ENCODE assay signal across 1 cellular context in the genomic region with DNA sequence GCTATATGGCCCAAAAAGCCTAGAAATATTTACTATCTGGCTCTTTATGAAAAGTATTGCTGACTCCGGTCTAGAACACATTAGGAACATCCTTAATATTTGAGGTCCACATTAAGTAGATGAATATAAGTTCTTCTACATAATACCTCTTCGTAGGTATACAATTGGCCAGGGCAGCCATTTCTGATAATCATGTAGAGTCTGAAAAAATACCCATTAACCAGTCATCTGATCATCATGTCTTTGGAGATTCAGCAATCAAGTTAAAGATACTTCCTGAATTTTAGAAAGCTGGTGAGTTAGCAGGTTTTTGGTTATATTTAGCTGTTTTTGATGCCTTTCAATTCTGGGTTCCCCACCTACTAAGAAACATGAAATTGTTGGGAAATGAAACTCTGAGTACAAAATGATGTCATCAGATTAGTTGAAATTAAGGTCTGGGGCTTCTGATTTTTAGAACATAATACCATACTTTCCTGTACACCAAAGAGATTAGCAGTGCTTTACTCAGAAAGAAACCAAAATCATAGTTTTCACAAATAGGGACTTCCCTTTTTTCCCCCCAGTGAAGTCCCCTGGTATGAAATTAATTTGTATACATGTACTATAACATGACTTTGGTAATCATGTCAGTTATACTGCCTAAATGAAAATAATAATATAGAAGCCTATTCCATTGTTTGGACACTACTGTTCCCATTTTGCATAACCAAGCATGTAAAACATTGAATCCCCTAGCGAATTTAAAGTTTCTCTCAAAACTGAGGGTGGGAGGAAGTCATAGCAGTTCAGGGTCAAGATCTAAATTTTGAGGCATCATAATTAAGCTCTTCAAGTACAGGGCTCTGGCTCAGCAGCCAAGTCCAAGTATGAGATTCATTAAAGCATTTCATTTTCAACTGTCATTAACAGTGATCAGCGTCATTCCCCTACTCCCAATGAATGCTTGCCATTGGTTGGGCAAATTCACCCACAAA.
A peak's percentile ranks its signal among the peaks of the same experiment; 100 is the strongest.
TF ChIP-seq lines count a peak whose summit lies in the region.

No MANE protein-coding gene starts in this region.

TF ChIP-seq in GM12878, 131 proteins besides CTCF, POLR2A, EP300 and RAD21 (continued from another document):
- TF ChIP-seq, protein P1, sequence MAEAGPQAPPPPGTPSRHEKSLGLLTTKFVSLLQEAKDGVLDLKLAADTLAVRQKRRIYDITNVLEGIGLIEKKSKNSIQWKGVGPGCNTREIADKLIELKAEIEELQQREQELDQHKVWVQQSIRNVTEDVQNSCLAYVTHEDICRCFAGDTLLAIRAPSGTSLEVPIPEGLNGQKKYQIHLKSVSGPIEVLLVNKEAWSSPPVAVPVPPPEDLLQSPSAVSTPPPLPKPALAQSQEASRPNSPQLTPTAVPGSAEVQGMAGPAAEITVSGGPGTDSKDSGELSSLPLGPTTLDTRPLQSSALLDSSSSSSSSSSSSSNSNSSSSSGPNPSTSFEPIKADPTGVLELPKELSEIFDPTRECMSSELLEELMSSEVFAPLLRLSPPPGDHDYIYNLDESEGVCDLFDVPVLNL (IDR thresholded peaks at IDR 0.05; ENCODE audit: low read depth, low read length), result no peak
- TF ChIP-seq STAT3 (IDR thresholded peaks at IDR 0.05; ENCODE audit: low read depth, low read length) (0 out of 2 replicates have a peak, but pooled peaks have one; percentile 81), IKZF2 (IDR thresholded peaks at IDR 0.05) (peak; percentile 66 to 74; a peak in 2 of 4 replicates), RBBP5 (conservative IDR thresholded peaks at IDR 0.05) (no peak), SMARCA5 (IDR thresholded peaks at IDR 0.05) (peak; percentile 79), YBX1 (IDR thresholded peaks at IDR 0.05) (no peak), ZNF274 (IDR thresholded peaks at IDR 0.05; ENCODE audit: insufficient read depth, insufficient read length) (no peak), ZBED1 (IDR thresholded peaks at IDR 0.05; ENCODE audit: borderline replicate concordance) (no peak), LARP7 (IDR thresholded peaks at IDR 0.05) (no peak), DPF2 (IDR thresholded peaks at IDR 0.05) (peak; percentile 85; the same call in 1 of the 2 replicates), MYC (IDR thresholded peaks at IDR 0.05; ENCODE audit: insufficient read depth, insufficient read length, insufficient replicate concordance, low read length, severe bottlenecking) (no peak), RCOR1 (conservative IDR thresholded peaks at IDR 0.05; ENCODE audit: low read depth, low read length) (no peak), BCL11A (IDR thresholded peaks at IDR 0.05; ENCODE audit: low read depth, low read length) (peak; percentile 63; the same call in 1 of the 2 replicates), FOXK2 (IDR thresholded peaks at IDR 0.05) (no peak), POLR2AphosphoS2 (IDR thresholded peaks at IDR 0.05; ENCODE audit: low read depth, low read length) (no peak), BMI1 (IDR thresholded peaks at IDR 0.05; ENCODE audit: borderline replicate concordance) (peak; percentile 58; the same call in 1 of the 2 replicates), IKZF1 (conservative IDR thresholded peaks at IDR 0.05) (peak; percentile 72), STAT1 (conservative IDR thresholded peaks at IDR 0.05) (no peak), MTA3 (IDR thresholded peaks at IDR 0.05; ENCODE audit: borderline replicate concordance, low read length) (no peak), NR2C1 (IDR thresholded peaks at IDR 0.05) (no peak), SIN3A (IDR thresholded peaks at IDR 0.05; ENCODE audit: low read depth, low read length) (no peak), FOS (IDR thresholded peaks at IDR 0.05; ENCODE audit: borderline replicate concordance, extremely low read depth, insufficient read length) (no peak), MTA2 (IDR thresholded peaks at IDR 0.05; ENCODE audit: low read depth) (peak; percentile 92), MEF2A (IDR thresholded peaks at IDR 0.05; ENCODE audit: insufficient read depth, low read depth, low read length) (0 out of 2 replicates have a peak, but pooled peaks have one; percentile 48), NBN (IDR thresholded peaks at IDR 0.05) (0 out of 2 replicates have a peak, but pooled peaks have one; percentile 40), NFXL1 (IDR thresholded peaks at IDR 0.05; ENCODE audit: borderline replicate concordance) (no peak), RELA (IDR thresholded peaks at IDR 0.05; ENCODE audit: borderline replicate concordance, partially characterized antibody) (peak; percentile 61), SIX5 (IDR thresholded peaks at IDR 0.05; ENCODE audit: low read depth, low read length, severe bottlenecking) (no peak), ATF7 (IDR thresholded peaks at IDR 0.05; ENCODE audit: low read depth) (peak; percentile 99), JUND (IDR thresholded peaks at IDR 0.05; ENCODE audit: low read depth, low read length) (peak; percentile 73), NR2F1 (conservative IDR thresholded peaks at IDR 0.05) (peak; percentile 57; the same call in 1 of the 2 replicates), WRNIP1 (IDR thresholded peaks at IDR 0.05; ENCODE audit: borderline replicate concordance, low read depth, low read length) (no peak), CREM (IDR thresholded peaks at IDR 0.05; ENCODE audit: low read depth) (no peak), SPI1 (IDR thresholded peaks at IDR 0.05; ENCODE audit: borderline replicate concordance, insufficient read depth, low read depth, low read length) (peak; percentile 76), BRCA1 (IDR thresholded peaks at IDR 0.05; ENCODE audit: low read depth, low read length) (no peak), TBL1XR1 (IDR thresholded peaks at IDR 0.05; ENCODE audit: low read depth, low read length) (0 out of 2 replicates have a peak, but pooled peaks have one; percentile 54), POU2F2 (IDR thresholded peaks at IDR 0.05; ENCODE audit: borderline replicate concordance, low read depth, low read length) (no peak), IRF4 (IDR thresholded peaks at IDR 0.05; ENCODE audit: low read depth, low read length) (0 out of 2 replicates have a peak, but pooled peaks have one; percentile 12), SMC3 (IDR thresholded peaks at IDR 0.05; ENCODE audit: borderline replicate concordance, low read length) (no peak)
- TF ChIP-seq, protein P2, sequence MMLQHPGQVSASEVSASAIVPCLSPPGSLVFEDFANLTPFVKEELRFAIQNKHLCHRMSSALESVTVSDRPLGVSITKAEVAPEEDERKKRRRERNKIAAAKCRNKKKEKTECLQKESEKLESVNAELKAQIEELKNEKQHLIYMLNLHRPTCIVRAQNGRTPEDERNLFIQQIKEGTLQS (IDR thresholded peaks at IDR 0.05; ENCODE audit: borderline replicate concordance, extremely low read depth, low read depth, low read length), result no peak
- TF ChIP-seq, protein P3, sequence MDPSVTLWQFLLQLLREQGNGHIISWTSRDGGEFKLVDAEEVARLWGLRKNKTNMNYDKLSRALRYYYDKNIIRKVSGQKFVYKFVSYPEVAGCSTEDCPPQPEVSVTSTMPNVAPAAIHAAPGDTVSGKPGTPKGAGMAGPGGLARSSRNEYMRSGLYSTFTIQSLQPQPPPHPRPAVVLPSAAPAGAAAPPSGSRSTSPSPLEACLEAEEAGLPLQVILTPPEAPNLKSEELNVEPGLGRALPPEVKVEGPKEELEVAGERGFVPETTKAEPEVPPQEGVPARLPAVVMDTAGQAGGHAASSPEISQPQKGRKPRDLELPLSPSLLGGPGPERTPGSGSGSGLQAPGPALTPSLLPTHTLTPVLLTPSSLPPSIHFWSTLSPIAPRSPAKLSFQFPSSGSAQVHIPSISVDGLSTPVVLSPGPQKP (IDR thresholded peaks at IDR 0.05; ENCODE audit: low read depth, low read length), result no peak
- TF ChIP-seq, protein P4, sequence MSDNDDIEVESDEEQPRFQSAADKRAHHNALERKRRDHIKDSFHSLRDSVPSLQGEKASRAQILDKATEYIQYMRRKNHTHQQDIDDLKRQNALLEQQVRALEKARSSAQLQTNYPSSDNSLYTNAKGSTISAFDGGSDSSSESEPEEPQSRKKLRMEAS (IDR thresholded peaks at IDR 0.05; ENCODE audit: low read depth, low read length), result no peak
- TF ChIP-seq, protein P5, sequence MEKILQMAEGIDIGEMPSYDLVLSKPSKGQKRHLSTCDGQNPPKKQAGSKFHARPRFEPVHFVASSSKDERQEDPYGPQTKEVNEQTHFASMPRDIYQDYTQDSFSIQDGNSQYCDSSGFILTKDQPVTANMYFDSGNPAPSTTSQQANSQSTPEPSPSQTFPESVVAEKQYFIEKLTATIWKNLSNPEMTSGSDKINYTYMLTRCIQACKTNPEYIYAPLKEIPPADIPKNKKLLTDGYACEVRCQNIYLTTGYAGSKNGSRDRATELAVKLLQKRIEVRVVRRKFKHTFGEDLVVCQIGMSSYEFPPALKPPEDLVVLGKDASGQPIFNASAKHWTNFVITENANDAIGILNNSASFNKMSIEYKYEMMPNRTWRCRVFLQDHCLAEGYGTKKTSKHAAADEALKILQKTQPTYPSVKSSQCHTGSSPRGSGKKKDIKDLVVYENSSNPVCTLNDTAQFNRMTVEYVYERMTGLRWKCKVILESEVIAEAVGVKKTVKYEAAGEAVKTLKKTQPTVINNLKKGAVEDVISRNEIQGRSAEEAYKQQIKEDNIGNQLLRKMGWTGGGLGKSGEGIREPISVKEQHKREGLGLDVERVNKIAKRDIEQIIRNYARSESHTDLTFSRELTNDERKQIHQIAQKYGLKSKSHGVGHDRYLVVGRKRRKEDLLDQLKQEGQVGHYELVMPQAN (conservative IDR thresholded peaks at IDR 0.05), result no peak
- TF ChIP-seq, protein P6, sequence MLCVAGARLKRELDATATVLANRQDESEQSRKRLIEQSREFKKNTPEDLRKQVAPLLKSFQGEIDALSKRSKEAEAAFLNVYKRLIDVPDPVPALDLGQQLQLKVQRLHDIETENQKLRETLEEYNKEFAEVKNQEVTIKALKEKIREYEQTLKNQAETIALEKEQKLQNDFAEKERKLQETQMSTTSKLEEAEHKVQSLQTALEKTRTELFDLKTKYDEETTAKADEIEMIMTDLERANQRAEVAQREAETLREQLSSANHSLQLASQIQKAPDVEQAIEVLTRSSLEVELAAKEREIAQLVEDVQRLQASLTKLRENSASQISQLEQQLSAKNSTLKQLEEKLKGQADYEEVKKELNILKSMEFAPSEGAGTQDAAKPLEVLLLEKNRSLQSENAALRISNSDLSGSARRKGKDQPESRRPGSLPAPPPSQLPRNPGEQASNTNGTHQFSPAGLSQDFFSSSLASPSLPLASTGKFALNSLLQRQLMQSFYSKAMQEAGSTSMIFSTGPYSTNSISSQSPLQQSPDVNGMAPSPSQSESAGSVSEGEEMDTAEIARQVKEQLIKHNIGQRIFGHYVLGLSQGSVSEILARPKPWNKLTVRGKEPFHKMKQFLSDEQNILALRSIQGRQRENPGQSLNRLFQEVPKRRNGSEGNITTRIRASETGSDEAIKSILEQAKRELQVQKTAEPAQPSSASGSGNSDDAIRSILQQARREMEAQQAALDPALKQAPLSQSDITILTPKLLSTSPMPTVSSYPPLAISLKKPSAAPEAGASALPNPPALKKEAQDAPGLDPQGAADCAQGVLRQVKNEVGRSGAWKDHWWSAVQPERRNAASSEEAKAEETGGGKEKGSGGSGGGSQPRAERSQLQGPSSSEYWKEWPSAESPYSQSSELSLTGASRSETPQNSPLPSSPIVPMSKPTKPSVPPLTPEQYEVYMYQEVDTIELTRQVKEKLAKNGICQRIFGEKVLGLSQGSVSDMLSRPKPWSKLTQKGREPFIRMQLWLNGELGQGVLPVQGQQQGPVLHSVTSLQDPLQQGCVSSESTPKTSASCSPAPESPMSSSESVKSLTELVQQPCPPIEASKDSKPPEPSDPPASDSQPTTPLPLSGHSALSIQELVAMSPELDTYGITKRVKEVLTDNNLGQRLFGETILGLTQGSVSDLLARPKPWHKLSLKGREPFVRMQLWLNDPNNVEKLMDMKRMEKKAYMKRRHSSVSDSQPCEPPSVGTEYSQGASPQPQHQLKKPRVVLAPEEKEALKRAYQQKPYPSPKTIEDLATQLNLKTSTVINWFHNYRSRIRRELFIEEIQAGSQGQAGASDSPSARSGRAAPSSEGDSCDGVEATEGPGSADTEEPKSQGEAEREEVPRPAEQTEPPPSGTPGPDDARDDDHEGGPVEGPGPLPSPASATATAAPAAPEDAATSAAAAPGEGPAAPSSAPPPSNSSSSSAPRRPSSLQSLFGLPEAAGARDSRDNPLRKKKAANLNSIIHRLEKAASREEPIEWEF (IDR thresholded peaks at IDR 0.05; ENCODE audit: insufficient replicate concordance, low read depth, low read length), result peak; percentile 31
- TF ChIP-seq, protein P7, sequence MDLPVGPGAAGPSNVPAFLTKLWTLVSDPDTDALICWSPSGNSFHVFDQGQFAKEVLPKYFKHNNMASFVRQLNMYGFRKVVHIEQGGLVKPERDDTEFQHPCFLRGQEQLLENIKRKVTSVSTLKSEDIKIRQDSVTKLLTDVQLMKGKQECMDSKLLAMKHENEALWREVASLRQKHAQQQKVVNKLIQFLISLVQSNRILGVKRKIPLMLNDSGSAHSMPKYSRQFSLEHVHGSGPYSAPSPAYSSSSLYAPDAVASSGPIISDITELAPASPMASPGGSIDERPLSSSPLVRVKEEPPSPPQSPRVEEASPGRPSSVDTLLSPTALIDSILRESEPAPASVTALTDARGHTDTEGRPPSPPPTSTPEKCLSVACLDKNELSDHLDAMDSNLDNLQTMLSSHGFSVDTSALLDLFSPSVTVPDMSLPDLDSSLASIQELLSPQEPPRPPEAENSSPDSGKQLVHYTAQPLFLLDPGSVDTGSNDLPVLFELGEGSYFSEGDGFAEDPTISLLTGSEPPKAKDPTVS (IDR thresholded peaks at IDR 0.05; ENCODE audit: low read depth, low read length), result no peak
- TF ChIP-seq, protein P8, sequence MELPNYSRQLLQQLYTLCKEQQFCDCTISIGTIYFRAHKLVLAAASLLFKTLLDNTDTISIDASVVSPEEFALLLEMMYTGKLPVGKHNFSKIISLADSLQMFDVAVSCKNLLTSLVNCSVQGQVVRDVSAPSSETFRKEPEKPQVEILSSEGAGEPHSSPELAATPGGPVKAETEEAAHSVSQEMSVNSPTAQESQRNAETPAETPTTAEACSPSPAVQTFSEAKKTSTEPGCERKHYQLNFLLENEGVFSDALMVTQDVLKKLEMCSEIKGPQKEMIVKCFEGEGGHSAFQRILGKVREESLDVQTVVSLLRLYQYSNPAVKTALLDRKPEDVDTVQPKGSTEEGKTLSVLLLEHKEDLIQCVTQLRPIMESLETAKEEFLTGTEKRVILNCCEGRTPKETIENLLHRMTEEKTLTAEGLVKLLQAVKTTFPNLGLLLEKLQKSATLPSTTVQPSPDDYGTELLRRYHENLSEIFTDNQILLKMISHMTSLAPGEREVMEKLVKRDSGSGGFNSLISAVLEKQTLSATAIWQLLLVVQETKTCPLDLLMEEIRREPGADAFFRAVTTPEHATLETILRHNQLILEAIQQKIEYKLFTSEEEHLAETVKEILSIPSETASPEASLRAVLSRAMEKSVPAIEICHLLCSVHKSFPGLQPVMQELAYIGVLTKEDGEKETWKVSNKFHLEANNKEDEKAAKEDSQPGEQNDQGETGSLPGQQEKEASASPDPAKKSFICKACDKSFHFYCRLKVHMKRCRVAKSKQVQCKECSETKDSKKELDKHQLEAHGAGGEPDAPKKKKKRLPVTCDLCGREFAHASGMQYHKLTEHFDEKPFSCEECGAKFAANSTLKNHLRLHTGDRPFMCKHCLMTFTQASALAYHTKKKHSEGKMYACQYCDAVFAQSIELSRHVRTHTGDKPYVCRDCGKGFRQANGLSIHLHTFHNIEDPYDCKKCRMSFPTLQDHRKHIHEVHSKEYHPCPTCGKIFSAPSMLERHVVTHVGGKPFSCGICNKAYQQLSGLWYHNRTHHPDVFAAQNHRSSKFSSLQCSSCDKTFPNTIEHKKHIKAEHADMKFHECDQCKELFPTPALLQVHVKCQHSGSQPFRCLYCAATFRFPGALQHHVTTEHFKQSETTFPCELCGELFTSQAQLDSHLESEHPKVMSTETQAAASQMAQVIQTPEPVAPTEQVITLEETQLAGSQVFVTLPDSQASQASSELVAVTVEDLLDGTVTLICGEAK (IDR thresholded peaks at IDR 0.05; ENCODE audit: borderline replicate concordance), result 0 out of 2 replicates have a peak, but pooled peaks have one; percentile 32
TF ChIP-seq in GM12878: peak in this region for 29.
